In the genomic region with DNA sequence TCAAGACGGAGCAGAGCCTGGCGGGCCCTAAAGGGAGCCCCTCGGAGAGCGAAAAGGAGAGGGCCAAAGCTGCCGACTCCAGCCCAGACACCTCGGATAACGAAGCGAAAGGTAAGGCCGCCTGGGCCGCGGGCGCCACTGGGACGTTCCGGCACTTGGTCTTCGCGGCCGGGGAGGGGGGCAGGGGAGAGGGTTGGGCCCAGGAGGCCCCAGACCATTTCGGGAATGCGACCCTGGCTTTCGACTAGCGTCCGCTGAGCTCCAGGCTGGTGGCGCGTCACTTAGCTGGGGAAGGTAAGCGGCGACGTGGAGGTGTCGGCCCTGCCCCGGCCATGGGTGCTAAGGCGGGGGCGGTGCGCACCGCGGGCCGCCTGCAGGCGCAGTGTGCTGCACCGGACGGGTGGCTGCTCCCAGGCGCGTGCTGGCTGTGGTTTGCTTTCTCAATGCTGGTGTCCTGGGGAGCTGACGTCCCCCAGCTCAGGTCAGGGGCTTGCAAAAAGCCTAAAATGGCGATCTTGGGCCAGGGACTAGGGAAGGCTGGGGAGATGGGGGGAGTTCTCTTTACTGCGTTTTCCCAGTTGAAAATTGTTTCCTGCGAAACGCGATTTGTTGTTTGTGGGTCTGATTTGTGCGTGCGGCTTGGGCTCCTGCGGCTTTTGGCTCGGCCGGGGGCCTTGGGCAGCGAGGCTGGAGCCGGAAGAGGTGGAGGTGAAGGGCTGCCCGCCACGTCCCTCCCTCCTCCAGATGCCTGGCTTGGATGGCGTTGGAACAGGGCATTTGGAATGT, we compare ENCODE assay signal across 1 cellular context.
TF ChIP-seq lines count a peak whose summit lies in the region.

No MANE protein-coding gene starts in this region.

TF ChIP-seq in A549, 52 proteins besides CTCF, POLR2A, EP300 and RAD21 (continued from another document):
- TF ChIP-seq MAZ (IDR thresholded peaks at IDR 0.05; ENCODE audit: borderline replicate concordance, low read depth, low read length): no peak
- no peak for TF ChIP-seq ESRRA (IDR thresholded peaks at IDR 0.05; ENCODE audit: borderline replicate concordance, low read length)
- TF ChIP-seq JUNB (IDR thresholded peaks at IDR 0.05): no peak
- TF ChIP-seq ZFP36 (IDR thresholded peaks at IDR 0.05; ENCODE audit: borderline replicate concordance, partially characterized antibody): no peak
- TF ChIP-seq TFCP2L1 (CRISPR knock-in tag; IDR thresholded peaks at IDR 0.05): no peak
- TF ChIP-seq CEBPB (IDR thresholded peaks at IDR 0.05): no peak
- TF ChIP-seq, protein P1, sequence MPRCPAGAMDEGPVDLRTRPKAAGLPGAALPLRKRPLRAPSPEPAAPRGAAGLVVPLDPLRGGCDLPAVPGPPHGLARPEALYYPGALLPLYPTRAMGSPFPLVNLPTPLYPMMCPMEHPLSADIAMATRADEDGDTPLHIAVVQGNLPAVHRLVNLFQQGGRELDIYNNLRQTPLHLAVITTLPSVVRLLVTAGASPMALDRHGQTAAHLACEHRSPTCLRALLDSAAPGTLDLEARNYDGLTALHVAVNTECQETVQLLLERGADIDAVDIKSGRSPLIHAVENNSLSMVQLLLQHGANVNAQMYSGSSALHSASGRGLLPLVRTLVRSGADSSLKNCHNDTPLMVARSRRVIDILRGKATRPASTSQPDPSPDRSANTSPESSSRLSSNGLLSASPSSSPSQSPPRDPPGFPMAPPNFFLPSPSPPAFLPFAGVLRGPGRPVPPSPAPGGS (IDR thresholded peaks at IDR 0.05): no peak
- no peak for TF ChIP-seq RFX5 (IDR thresholded peaks at IDR 0.05)
TF ChIP-seq in A549: peak in this region for 0.
